15 cellular contexts compared by ENCODE assay signal in genomic region chr3:157632081-157632480, GRCh38.
DNase-seq lines count a peak whose midpoint lies in the region; ATAC-seq and TF ChIP-seq lines count a peak whose summit lies in the region.
"Had no signal": no experiment of that assay in that cellular context is flagged by ENCODE, and none has a peak within 500 bp of the region (broad histone marks: within the 10 kb centered on the region; RNA-seq: fewer than 3 reads in every experiment).

No MANE protein-coding gene starts in this region.

- ATAC-seq in SK-N-SH treated with all-trans-retinoic acid at 6 μM for 48 hours (no peak), GM21576 (IDR thresholded peaks at IDR 0.05; ENCODE audit: unreplicated experiment) (no peak)
- ATAC-seq: A549, HCT116 had no signal

- peak in 2 of 3 experiments; percentile 13 to 53 for DNase-seq in NCI-H1417 (lab: John Stamatoyannopoulos, UW)
- no peak for DNase-seq in NCI-H1417 treated with DMSO at 0.1 percent for 48 hours (lab: John Stamatoyannopoulos, UW)
- peak; percentile 67 for DNase-seq in left kidney (ENCODE audit: low read depth, low spot score)
- DNase-seq in GM03348 (ENCODE audit: low spot score) = no peak
- no peak for DNase-seq in OCI-M2 (lab: John Stamatoyannopoulos, UW; ENCODE audit: unreplicated experiment)
- no peak for DNase-seq in NK-92 treated with Interleukin-12 subunit alpha and Interleukin-12 subunit beta, amount 100 ng/mL, for 24 hours (lab: John Stamatoyannopoulos, UW)
- DNase-seq: CD4-positive, alpha-beta memory T cell; DMS153; DMS79 treated with DMSO at 0.1 percent for 48 hours; HFFc6; IMR-90 had no signal

TF ChIP-seq in SK-N-SH treated with all-trans-retinoic acid at 6 μM for 48 hours, 23 proteins besides CTCF, POLR2A, EP300 and RAD21:
- TF ChIP-seq PATZ1 (CRISPR knock-in tag; IDR thresholded peaks at IDR 0.05; ENCODE audit: borderline replicate concordance) (no peak), PPARA (CRISPR knock-in tag; IDR thresholded peaks at IDR 0.05; ENCODE audit: borderline replicate concordance) (no peak), POU6F1 (CRISPR knock-in tag; IDR thresholded peaks at IDR 0.05; ENCODE audit: borderline replicate concordance, low read depth) (no peak), ARNTL (CRISPR knock-in tag; IDR thresholded peaks at IDR 0.05; ENCODE audit: borderline replicate concordance, low read depth) (no peak), ZC3H10 (CRISPR knock-in tag; IDR thresholded peaks at IDR 0.05) (no peak), CSDC2 (CRISPR knock-in tag; IDR thresholded peaks at IDR 0.05) (no peak), ISL1 (CRISPR knock-in tag; IDR thresholded peaks at IDR 0.05) (peak; percentile 59)
TF ChIP-seq in SK-N-SH treated with all-trans-retinoic acid at 6 μM for 48 hours: peak in this region for 1.

Comparison
In these comparisons a context has a peak if more than half of its experiments do, and no peak if none do; other contexts are left out.
1. DNase-seq: peak in NCI-H1417 (2 of 3) and left kidney (single experiment); none in NCI-H1417 treated with DMSO at 0.1 percent for 48 hours (single experiment), GM03348 (single experiment), OCI-M2 (single experiment) and NK-92 treated with Interleukin-12 subunit alpha and Interleukin-12 subunit beta, amount 100 ng/mL, for 24 hours (single experiment).